29 cellular contexts compared by ENCODE assay signal in genomic region chr2:172344159-172344558, GRCh38.
"Had no signal": no experiment of that assay in that cellular context is flagged by ENCODE, and none has a peak within 500 bp of the region (broad histone marks: within the 10 kb centered on the region; RNA-seq: fewer than 3 reads in every experiment).

No MANE protein-coding gene starts in this region.

- H3K27ac Mint-ChIP-seq: dendritic cell treated with granulocyte-macrophage colony-stimulating factor and Interleukin-4, amounts not matched to agents 40 ng/mL and 50 ng/mL, for 4 days; effector memory CD8-positive, alpha-beta T cell; endodermal cell had no signal

- H3K27me3 ChIP-seq: colonic mucosa, dorsolateral prefrontal cortex, esophagus muscularis mucosa, esophagus squamous epithelium, foreskin keratinocyte, gastrocnemius medialis, gastroesophageal sphincter, heart left ventricle, heart right ventricle had no signal

- ATAC-seq: effector memory CD8-positive, alpha-beta T cell; esophagus mucosa; foreskin keratinocyte; gastrocnemius medialis; gastroesophageal sphincter; heart left ventricle; heart right ventricle had no signal

- H3K4me3 Mint-ChIP-seq: dendritic cell treated with granulocyte-macrophage colony-stimulating factor and Interleukin-4, amounts not matched to agents 40 ng/mL and 50 ng/mL, for 4 days; effector memory CD8-positive, alpha-beta T cell; endodermal cell had no signal

- H3K4me3 ChIP-seq: colonic mucosa, coronary artery, dorsolateral prefrontal cortex, esophagus muscularis mucosa, esophagus squamous epithelium, gastrocnemius medialis, gastroesophageal sphincter, heart left ventricle, heart right ventricle had no signal

- H3K27ac ChIP-seq: colonic mucosa, coronary artery, dorsolateral prefrontal cortex, epithelial cell of prostate, esophagus muscularis mucosa, esophagus squamous epithelium, foreskin keratinocyte, gastrocnemius medialis, gastroesophageal sphincter, heart left ventricle had no signal

- FAIRE-seq: colon, endometrium, endothelial cell of umbilical vein, frontal cortex had no signal

- DNase-seq: colonic mucosa; cortex of kidney; dermis blood vessel endothelial cell; dorsolateral prefrontal cortex; effector CD4-positive, alpha-beta T cell; effector CD8-positive, alpha-beta T cell; effector memory CD4-positive, alpha-beta T cell; effector memory CD8-positive, alpha-beta T cell; endodermal cell; erythroblast; esophagus squamous epithelium; foreskin fibroblast; foreskin keratinocyte; foreskin melanocyte; gastrocnemius medialis; glutamatergic neuron; head of caudate nucleus; heart left ventricle; heart right ventricle had no signal

- H3K36me3 ChIP-seq: colonic mucosa, esophagus muscularis mucosa, esophagus squamous epithelium, gastrocnemius medialis, gastroesophageal sphincter, heart left ventricle, heart right ventricle had no signal

- H3K9me3 ChIP-seq: colonic mucosa, gastrocnemius medialis had no signal
